In genomic region chr19:43469160-43469480, GRCh38 we compare ENCODE assay signal across 16 cellular contexts. TPM values are rescaled to one million over a fixed set of nuclear protein-coding genes. Genes with fewer than 3 reads are reported as not detected.
DNase-seq lines count a peak whose midpoint lies in the region; ATAC-seq and TF ChIP-seq lines count a peak whose summit lies in the region.
"Had no signal": no experiment of that assay in that cellular context is flagged by ENCODE, and none has a peak within 500 bp of the region (broad histone marks: within the 10 kb centered on the region; RNA-seq: fewer than 3 reads in every experiment).

No MANE protein-coding gene starts in this region.

- TF ChIP-seq CTCF in PC-3 (conservative IDR thresholded peaks at IDR 0.05; ENCODE audit: low read depth, low read length) (no peak), gastrocnemius medialis (IDR thresholded peaks at IDR 0.05 in 4 of 5, conservative IDR thresholded peaks at IDR 0.05 in 1 of 5) (no peak)

- no peak overlapping the region for H3K4me3 Mint-ChIP-seq in activated T-cell treated with anti-CD3 and anti-CD28 coated beads, Interleukin-2, amount 50 U/mL, for 24 hours
- H3K4me3 Mint-ChIP-seq: IgD-negative memory B cell had no signal

- in situ Hi-C loops in gastrocnemius medialis (cut with MboI; ENCODE audit: low sequenced_read_pairs in 4 of 4): no loop called here

- H3K4me2 ChIP-seq in PC-3 (ENCODE audit: low read length): peak overlapping the region; percentile 66; the same call in 1 of the 2 replicates

- H3K36me3 ChIP-seq in PC-3 (ENCODE audit: low read depth, low read length) (no peaks in the 10 kb centered on the region), gastrocnemius medialis (no peaks in the 10 kb centered on the region)
- H3K36me3 ChIP-seq: colonic mucosa, left lung, prostate gland had no signal

- H3K9me2 ChIP-seq in PC-3 (replicated peaks; ENCODE audit: low read length): no peaks in the 10 kb centered on the region

- H3K36me3 Mint-ChIP-seq in activated T-cell treated with anti-CD3 and anti-CD28 coated beads, Interleukin-2, amount 50 U/mL, for 24 hours (ENCODE audit: low read depth): no peaks in the 10 kb centered on the region
- H3K36me3 Mint-ChIP-seq: IgD-negative memory B cell had no signal

- no peak for DNase-seq in activated T-cell treated with anti-CD3 and anti-CD28 coated beads, Interleukin-2, amount 50 U/mL, for 24 hours
- DNase-seq in activated T-cell treated with anti-CD3 and anti-CD28 coated beads, Interleukin-2, amount 50 U/mL, for 48 hours: no peak
- DNase-seq in PC-3: no peak
- DNase-seq in effector CD4-positive, alpha-beta T cell: peak; percentile 34
- DNase-seq in mucosa of gallbladder (ENCODE audit: low spot score): no peak
- DNase-seq in gastrocnemius medialis: no peak
- no peak for DNase-seq in Kasumi-1 (lab: John Stamatoyannopoulos, UW)
- DNase-seq: amygdala, colonic mucosa, left lung, NCI-H2227 treated with DMSO at 0.1 percent for 48 hours had no signal

- no peak overlapping the region for H2AFZ ChIP-seq in PC-3 (ENCODE audit: low read length)

- TF ChIP-seq POLR2A in gastrocnemius medialis (IDR thresholded peaks at IDR 0.05): no peak

- H3K4me1 Mint-ChIP-seq in activated T-cell treated with anti-CD3 and anti-CD28 coated beads, Interleukin-2, amount 50 U/mL, for 24 hours (ENCODE audit: low read depth): peaks cover 69% of the 10 kb centered on the region

- H4K20me1 ChIP-seq in PC-3 (ENCODE audit: low read length): no peaks in the 10 kb centered on the region

- H3K27me3 ChIP-seq in PC-3 (ENCODE audit: low read length) (no peaks in the 10 kb centered on the region), gastrocnemius medialis (peaks cover 12 to 27% (median 16%) of the 10 kb centered on the region in 3 donors)
- H3K27me3 ChIP-seq: colonic mucosa had no signal

- H3K4me3 ChIP-seq in PC-3 (ENCODE audit: low read length): no peak overlapping the region
- no peak overlapping the region for H3K4me3 ChIP-seq in skin epidermis
- no peak overlapping the region for H3K4me3 ChIP-seq in gastrocnemius medialis
- H3K4me3 ChIP-seq: colonic mucosa, left lung, prostate gland, SK-N-MC had no signal

- peak overlapping the region; percentile 77; the same call in 1 of the 2 replicates for H3K9ac ChIP-seq in PC-3 (ENCODE audit: low read length)

- POLR2A ChIA-PET in PC-3 (lab: Charles Lee; ENCODE audit: unreplicated experiment): no interaction called here

- H3K27ac ChIP-seq in PC-3 (ENCODE audit: low read length) (peak overlapping the region; percentile 97), skin epidermis (peak overlapping the region in 17 of 21 experiments; percentile 4 to 94 (median 70)), gastrocnemius medialis (no peak overlapping the region)
- H3K27ac ChIP-seq: colonic mucosa, left lung, prostate gland, SK-N-MC had no signal

- H3K9me3 ChIP-seq in PC-3 (ENCODE audit: low read length) (no peaks in the 10 kb centered on the region), gastrocnemius medialis (no peaks in the 10 kb centered on the region)
- H3K9me3 ChIP-seq: colonic mucosa, left lung, prostate gland had no signal

- H3K9me3 Mint-ChIP-seq in activated T-cell treated with anti-CD3 and anti-CD28 coated beads, Interleukin-2, amount 50 U/mL, for 24 hours: no peaks in the 10 kb centered on the region
- H3K9me3 Mint-ChIP-seq: IgD-negative memory B cell had no signal

- no peaks in the 10 kb centered on the region for H3F3A ChIP-seq in PC-3 (ENCODE audit: low read length, unreplicated experiment)

- intact Hi-C loops in PC-3 (cut with micrococcal nuclease): no loop called here
- intact Hi-C loops in gastrocnemius medialis (cut with DNase I; ENCODE audit: low total_unique reads): no loop called here

- CTCF ChIA-PET in PC-3 (lab: Charles Lee): no interaction called here

- no peaks in the 10 kb centered on the region for H3K27me3 Mint-ChIP-seq in activated T-cell treated with anti-CD3 and anti-CD28 coated beads, Interleukin-2, amount 50 U/mL, for 24 hours
- H3K27me3 Mint-ChIP-seq: IgD-negative memory B cell had no signal

- no TSS peak for BruUV-seq in PC-3 (replicated peaks; lab: Mats Ljungman, UMichigan)

- H3K79me2 ChIP-seq in PC-3 (ENCODE audit: low read length): 0 out of 2 replicates have a peak, but pooled peaks cover 9% of the 10 kb centered on the region

- peaks cover 61% of the 10 kb centered on the region for H3K4me1 ChIP-seq in PC-3 (ENCODE audit: insufficient read depth, low read length)
- no peaks in the 10 kb centered on the region for H3K4me1 ChIP-seq in gastrocnemius medialis
- H3K4me1 ChIP-seq: prostate gland had no signal

- no peak for ATAC-seq in PC-3
- no peak for ATAC-seq in gastrocnemius medialis
- ATAC-seq: left lung had no signal

- H3K27ac Mint-ChIP-seq in activated T-cell treated with anti-CD3 and anti-CD28 coated beads, Interleukin-2, amount 50 U/mL, for 24 hours: peak overlapping the region; percentile 82

RNA-seq across cellular contexts. Expression of gene LYPD3, which starts 3.7 kb away (rescaled TPM):
- total RNA-seq in PC-3 (2014; rRNA removed): 16.4 and 16.8 TPM in 2 replicates
- 1.6 TPM for total RNA-seq in mucosa of gallbladder
- total RNA-seq in gastrocnemius medialis: not detected

RNA-seq across cellular contexts. Expression of gene PHLDB3, which starts 35.4 kb away (rescaled TPM):
- total RNA-seq in PC-3 (2014; rRNA removed): 29.0 and 36.0 TPM in 2 replicates
- 35.3 TPM for total RNA-seq in mucosa of gallbladder
- total RNA-seq in gastrocnemius medialis: 1 to 10 TPM; 1.5 to 9.6 (median 6.7) TPM

RNA-seq across cellular contexts. Expression of gene TEX101, which starts 54.4 kb away (rescaled TPM):
- total RNA-seq in PC-3 (2014; rRNA removed) (not detected in 2 replicates), mucosa of gallbladder (not detected), gastrocnemius medialis (not detected)
- total RNA-seq: left lung, temporal lobe had no signal

RNA-seq across cellular contexts. Expression of gene ETHE1, which starts 57.9 kb away (rescaled TPM):
- total RNA-seq in PC-3 (2014; rRNA removed): 34.2 and 44.9 TPM in 2 replicates
- total RNA-seq in mucosa of gallbladder: 55.4 TPM
- total RNA-seq in gastrocnemius medialis: 10 to 100 TPM; 18.6 to 34.8 (median 29.2) TPM

Comparison
In these comparisons a context has a peak if more than half of its experiments do, and no peak if none do; other contexts are left out.
1. H3K27ac ChIP-seq: peak in PC-3 (single experiment) and skin epidermis (17 of 21); none in gastrocnemius medialis (0 of 4).